Comparison of ENCODE assay signal across 9 cellular contexts in genomic region chr20:64257107-64257757, GRCh38. TPM values are rescaled to one million over a fixed set of nuclear protein-coding genes. Genes with fewer than 3 reads are reported as not detected.
DNase-seq lines count a peak whose midpoint lies in the region; ATAC-seq, FAIRE-seq and TF ChIP-seq lines count a peak whose summit lies in the region.
"Had no signal": no experiment of that assay in that cellular context is flagged by ENCODE, and none has a peak within 500 bp of the region (broad histone marks: within the 10 kb centered on the region; RNA-seq: fewer than 3 reads in every experiment).

No MANE protein-coding gene starts in this region.

- ATAC-seq in GM21528 (IDR thresholded peaks at IDR 0.05; ENCODE audit: low FRiP score, unreplicated experiment) (no peak), GM19324 (IDR thresholded peaks at IDR 0.05; ENCODE audit: low FRiP score, unreplicated experiment) (no peak)

- no peak overlapping the region for H4K8ac ChIP-seq in H1 (ENCODE audit: extremely low read depth, insufficient read depth, low read length)

- CTCF ChIA-PET in CD4-positive, alpha-beta memory T cell (lab: Charles Lee; ENCODE audit: partially characterized antibody), result no interaction called here
- CTCF ChIA-PET in H1 (lab: Charles Lee; ENCODE audit: partially characterized antibody), result interaction anchor here (0.9 to 6.5 kb wide), 4 partner anchors 26 to 137 kb away, joined by 3 to 41 read pairs (median 4); no protein-coding TSS in a partner anchor

- H3K56ac ChIP-seq in H1 (replicated peaks; ENCODE audit: insufficient read length, low read depth, low read length), result no peak overlapping the region

- peaks cover 8 to 33% of the 10 kb centered on the region in 2 donors for H3K36me3 Mint-ChIP-seq in CD4-positive, alpha-beta memory T cell
- H3K36me3 Mint-ChIP-seq in nephron (ENCODE audit: low read depth), result peaks cover 5% of the 10 kb centered on the region

- peak overlapping the region; percentile 73 to 82; a peak in 2 of 4 replicates for H3K4me2 ChIP-seq in H1 (ENCODE audit: insufficient read depth in 1 of 2, low read depth in 2 of 2, low read length in 2 of 2)

- no peak for TF ChIP-seq RAD21 in H1 (IDR thresholded peaks at IDR 0.05 in 1 of 2, conservative IDR thresholded peaks at IDR 0.05 in 1 of 2; ENCODE audit: low read depth in 2 of 2, low read length in 2 of 2)

- no peaks in the 10 kb centered on the region for H3K36me3 ChIP-seq in CD4-positive, alpha-beta memory T cell (ENCODE audit: insufficient read depth, low read length)
- peaks cover 0 to 3% (median 0%) of the 10 kb centered on the region in 4 experiments; a peak in 1 of 8 replicates for H3K36me3 ChIP-seq in H1 (ENCODE audit: control insufficient read depth in 2 of 4, insufficient read depth in 4 of 4, low read length in 3 of 4)

- peak overlapping the region; percentile 90 to 97 (median 94) for H3K4me3 Mint-ChIP-seq in CD4-positive, alpha-beta memory T cell
- peak overlapping the region; percentile 87 to 99 (median 98) for H3K4me3 Mint-ChIP-seq in nephron

- H2BK12ac ChIP-seq in H1 (ENCODE audit: low read depth, low read length), result no peak overlapping the region

- H3K23me2 ChIP-seq in H1 (ENCODE audit: low read depth, low read length), result peaks cover 3% of the 10 kb centered on the region; the same call in 1 of the 2 replicates

- no peak for FAIRE-seq in H1 (lab: Jason Lieb, UNC)

- TF ChIP-seq EP300 in H1 (IDR thresholded peaks at IDR 0.05; ENCODE audit: borderline replicate concordance in 1 of 2, low read depth in 2 of 2, low read length in 2 of 2), result no peak

- no peak overlapping the region for H3K23ac ChIP-seq in H1 (ENCODE audit: insufficient read length)

- peaks cover 1 to 5% of the 10 kb centered on the region in 2 donors for H3K27me3 Mint-ChIP-seq in CD4-positive, alpha-beta memory T cell
- H3K27me3 Mint-ChIP-seq in nephron (ENCODE audit: low read depth), result peaks cover 8% of the 10 kb centered on the region

- no peak overlapping the region for H2AFZ ChIP-seq in H1 (ENCODE audit: low read length)

- H3K4me1 Mint-ChIP-seq in CD4-positive, alpha-beta memory T cell, result peaks cover 51 to 78% (median 64%) of the 10 kb centered on the region in 4 donors
- peaks cover 59% of the 10 kb centered on the region for H3K4me1 Mint-ChIP-seq in nephron

- H3K9ac ChIP-seq in H1 (replicated peaks in 1 of 4; ENCODE audit: extremely low read depth in 1 of 4, low read depth in 3 of 4, low read length in 3 of 4), result no peak overlapping the region; a peak in 1 of 7 replicates

- peaks cover 5% of the 10 kb centered on the region for H3K27me3 ChIP-seq in CD4-positive, alpha-beta memory T cell (ENCODE audit: insufficient read depth, low read length)
- H3K27me3 ChIP-seq in H1 (replicated peaks in 1 of 4; ENCODE audit: control insufficient read depth in 3 of 4, extremely low read depth in 1 of 4, insufficient read depth in 3 of 4, low read length in 3 of 4), result no peaks in the 10 kb centered on the region

- no peak overlapping the region for H2BK5ac ChIP-seq in H1 (ENCODE audit: low read depth, low read length)

- H4K91ac ChIP-seq in H1 (replicated peaks; ENCODE audit: insufficient read length, low read length), result no peak overlapping the region

- no peaks in the 10 kb centered on the region for H3K9me3 ChIP-seq in CD4-positive, alpha-beta memory T cell (ENCODE audit: control insufficient read depth in 1 of 2, low read length in 2 of 2)
- H3K9me3 ChIP-seq in H1 (ENCODE audit: insufficient read depth in 2 of 2, low read depth in 1 of 2, low read length in 1 of 2), result no peaks in the 10 kb centered on the region

- peaks cover 71% of the 10 kb centered on the region for H3K4me1 ChIP-seq in CD4-positive, alpha-beta memory T cell (ENCODE audit: insufficient read depth, low read length)
- peaks cover 2 to 17% (median 8%) of the 10 kb centered on the region in 4 experiments; a peak in 6 of 7 replicates for H3K4me1 ChIP-seq in H1 (replicated peaks in 1 of 4; ENCODE audit: control insufficient read depth in 3 of 4, insufficient read depth in 4 of 4, low read length in 3 of 4)

- H4K5ac ChIP-seq in H1 (ENCODE audit: insufficient read length, low read depth, low read length), result no peak overlapping the region

- H3K4me3 ChIP-seq in CD4-positive, alpha-beta memory T cell (ENCODE audit: low read length in 2 of 2), result peak overlapping the region; percentile 73 to 77
- peak overlapping the region; percentile 78 for H3K4me3 ChIP-seq in NB4 (ENCODE audit: low read depth, low read length)
- peak overlapping the region in 1 of 4 experiments; percentile 98; a peak in 1 of 8 replicates for H3K4me3 ChIP-seq in H1 (ENCODE audit: extremely low read depth in 1 of 4, insufficient read depth in 2 of 4, low read depth in 3 of 4, low read length in 4 of 4)

- no peak for DNase-seq in CD4-positive, alpha-beta memory T cell
- DNase-seq in NB4 (ENCODE audit: low read depth) (no peak), H1 (ENCODE audit: low read depth in 1 of 2, low spot score in 2 of 2) (peak in 1 of 2 experiments; percentile 14), caudate nucleus (lab: John Stamatoyannopoulos, UW) (no peak)
- no peak for DNase-seq in stimulated activated naive CD4-positive, alpha-beta T cell (lab: John Stamatoyannopoulos, UW)
- DNase-seq: NCI-H1417 had no signal

- H3K27ac Mint-ChIP-seq in CD4-positive, alpha-beta memory T cell, result peak overlapping the region in 6 of 7 donors; percentile 77 to 99 (median 93)
- peak overlapping the region; percentile 44 to 97 (median 94) for H3K27ac Mint-ChIP-seq in nephron

- H3K79me2 ChIP-seq in H1 (ENCODE audit: control insufficient read depth in 1 of 2, insufficient read depth in 2 of 2, low read length in 2 of 2), result peaks cover 4 to 44% of the 10 kb centered on the region in 2 experiments; a peak in 3 of 4 replicates

- no peak overlapping the region for H2BK15ac ChIP-seq in H1 (ENCODE audit: low read length)

- no peak for TF ChIP-seq POLR2A in NB4 (IDR thresholded peaks at IDR 0.05; ENCODE audit: extremely low read depth, insufficient read length)
- no peak for TF ChIP-seq POLR2A in H1 (IDR thresholded peaks at IDR 0.05; ENCODE audit: control extremely low read depth in 1 of 2, low read depth in 2 of 2, low read length in 2 of 2)

- H3K9me3 Mint-ChIP-seq in CD4-positive, alpha-beta memory T cell, result no peaks in the 10 kb centered on the region
- H3K9me3 Mint-ChIP-seq in nephron, result no peaks in the 10 kb centered on the region

- 90% methylated on average over 13 of the region's 13 CpGs; no CpG with 5 or more reads in 1 of the 2 experiments for WGBS in H1 (ENCODE audit: extremely low coverage in 1 of 2, insufficient coverage in 1 of 2, insufficient read length in 1 of 2, insufficient replicate concordance in 2 of 2, low coverage in 1 of 2, low lambda C conversion rate in 2 of 2, missing lambda C conversion rate in 1 of 2), 2 experiments

- no peak overlapping the region for H3K4ac ChIP-seq in H1 (replicated peaks; ENCODE audit: insufficient read length, low read depth, low read length)

- no peak overlapping the region for H3K18ac ChIP-seq in H1 (ENCODE audit: extremely low read depth, low read length)

- H4K20me1 ChIP-seq in H1 (replicated peaks in 1 of 2; ENCODE audit: control insufficient read depth in 1 of 2, insufficient read depth in 2 of 2, low read length in 2 of 2), result peaks cover 2 to 5% of the 10 kb centered on the region in 2 experiments

- peaks cover 6% of the 10 kb centered on the region for H3K79me1 ChIP-seq in H1 (ENCODE audit: low read depth, low read length)

- H2AK5ac ChIP-seq in H1 (ENCODE audit: low read depth, low read length), result no peak overlapping the region

- POLR2A ChIA-PET in CD4-positive, alpha-beta memory T cell (lab: Charles Lee; ENCODE audit: partially characterized antibody), result interaction anchor here (1.5 kb wide), 1 partner anchor 11 kb away, joined by 6 read pairs; no protein-coding TSS in a partner anchor
- POLR2A ChIA-PET in H1 (lab: Charles Lee; ENCODE audit: partially characterized antibody), result interaction anchor here (0.9 kb wide), 1 partner anchor 8 kb away, joined by 4 read pairs; no protein-coding TSS in a partner anchor

- TF ChIP-seq CTCF in NB4 (IDR thresholded peaks at IDR 0.05; ENCODE audit: low read depth, low read length) (no peak), H1 (IDR thresholded peaks at IDR 0.05; ENCODE audit: control extremely low read depth in 1 of 3, insufficient read depth in 1 of 3, low read depth in 1 of 3, low read length in 3 of 3) (no peak), nephron (IDR thresholded peaks at IDR 0.05; ENCODE audit: unreplicated experiment in 3 of 3) (no peak)

- no peak overlapping the region for H3K14ac ChIP-seq in H1 (ENCODE audit: insufficient read length)

- intact Hi-C loops in CD4-positive, alpha-beta memory T cell (cut with micrococcal nuclease), result no loop called here

- no peak overlapping the region for H2BK20ac ChIP-seq in H1 (ENCODE audit: low read length)

- peak overlapping the region; percentile 63 for H3K27ac ChIP-seq in CD4-positive, alpha-beta memory T cell (ENCODE audit: low read depth, low read length)
- H3K27ac ChIP-seq in H1 (ENCODE audit: low read depth, low read length) (no peak overlapping the region), caudate nucleus (ENCODE audit: low read depth, low read length) (no peak overlapping the region)

- no peak overlapping the region for H2BK120ac ChIP-seq in H1 (replicated peaks; ENCODE audit: low read depth, low read length)

TF ChIP-seq in H1, 55 proteins besides CTCF, POLR2A, EP300 and RAD21:
- no peak for TF ChIP-seq RXRA (IDR thresholded peaks at IDR 0.05; ENCODE audit: insufficient read depth, low read depth, low read length)

RNA-seq across cellular contexts. Expression of gene PCMTD2, which starts 1.7 kb away (rescaled TPM):
- total RNA-seq in CD4-positive, alpha-beta memory T cell, result 100 to 1,000 TPM; 187 to 196 TPM
- polyA plus RNA-seq in CD4-positive, alpha-beta memory T cell, result 100 to 1,000 TPM in 1 of 2 donors, 10 to 100 TPM in 1; 52.5 to 111 TPM
- 55.1 and 57.8 TPM in 2 replicates for total RNA-seq in H1 (2021; fragmentation: NEBNext Ultra II Directional; extraction: Animal tissue kit (Norgen Biotek cat#: 25700))
- polyA plus RNA-seq in H1 (2011; rRNA removed), result 21.4 and 24.6 TPM in 2 replicates
- polyA plus RNA-seq in H1 (2011; cell fraction: cytosol; rRNA removed), result 44.6 TPM
- 23.3 TPM for polyA plus RNA-seq in H1 (2011; cell fraction: nucleus; rRNA removed)
- polyA plus RNA-seq in H1 (2012, experiment 1 of 2), result 39.3 to 55.1 TPM (median 48.2 TPM) in 4 replicates
- polyA plus RNA-seq in H1 (2012, experiment 2 of 2), result 3.9 TPM
- 28.9 TPM for polyA plus RNA-seq in H1 (2013, experiment 1 of 2)
- 28.7 TPM for polyA plus RNA-seq in H1 (2013, experiment 2 of 2)
- polyA minus RNA-seq in H1 (2011; rRNA and poly(A)+ RNA removed), result 33.6 and 34.0 TPM in 2 replicates
- 25.6 TPM for polyA minus RNA-seq in H1 (2011; cell fraction: cytosol; rRNA and poly(A)+ RNA removed)
- polyA minus RNA-seq in H1 (2011; cell fraction: nucleus; rRNA and poly(A)+ RNA removed), result 23.9 TPM
